9 cellular contexts compared by ENCODE assay signal in the genomic region with DNA sequence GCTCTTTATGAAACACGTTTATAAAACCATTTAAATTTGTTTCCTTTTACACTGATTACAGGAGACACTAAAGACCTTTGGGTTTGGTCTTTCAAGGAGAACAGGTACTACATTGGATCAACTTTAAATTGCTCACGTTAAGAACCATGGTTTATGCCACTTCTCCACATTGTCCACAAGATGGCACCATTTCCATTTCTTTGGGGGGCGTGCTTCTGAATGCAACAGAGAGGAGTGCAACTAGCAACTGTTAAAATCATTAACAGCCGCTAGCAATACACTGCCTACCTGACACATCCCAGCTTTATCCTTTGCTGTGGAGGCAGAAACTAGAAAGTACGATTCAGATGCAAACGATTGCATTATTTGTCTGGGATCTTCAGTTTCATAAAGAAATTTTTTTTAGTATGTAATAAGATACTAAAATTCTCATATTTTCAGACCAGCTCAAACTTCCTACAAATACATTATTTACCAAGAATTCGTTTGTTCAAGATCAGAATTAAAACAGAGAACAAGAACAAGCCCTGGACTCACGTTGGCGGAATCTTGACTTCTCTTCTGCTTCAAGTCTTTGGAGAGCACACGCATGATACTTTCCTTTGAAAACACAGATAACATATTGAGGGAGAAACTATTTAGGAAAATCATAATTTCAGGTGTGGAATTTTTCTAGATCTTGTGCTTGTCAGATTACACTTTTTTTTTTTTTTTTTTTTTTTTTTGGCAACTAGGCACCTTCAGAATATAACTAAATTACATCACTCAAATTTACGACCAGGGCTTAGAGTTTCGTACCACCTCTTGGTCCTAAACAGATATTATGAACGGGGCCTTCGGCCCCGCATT. TPM values are rescaled to one million over a fixed set of nuclear protein-coding genes. Genes with fewer than 3 reads are reported as not detected.
A peak's percentile ranks its signal among the peaks of the same experiment; 100 is the strongest.
DNase-seq lines count a peak whose midpoint lies in the region; ATAC-seq and TF ChIP-seq lines count a peak whose summit lies in the region.
"Had no signal": no experiment of that assay in that cellular context is flagged by ENCODE, and none has a peak within 500 bp of the region (broad histone marks: within the 10 kb centered on the region; RNA-seq: fewer than 3 reads in every experiment).

No MANE protein-coding gene starts in this region.

- H3K27me3 ChIP-seq in BJ (ENCODE audit: control insufficient read depth, insufficient read depth, low read length), result peaks cover 21% of the 10 kb centered on the region

- CTCF ChIA-PET in BJ (lab: Yijun Ruan, JAX), result interaction anchor here (0.6 to 3.8 kb wide), 14 partner anchors 9 to 269 kb away, joined by 3 to 17 read pairs (median 4); a partner anchor contains a TSS
- CTCF ChIA-PET in WTC11 (lab: Charles Lee), result interaction anchor here (0.5 to 3.8 kb wide), 15 partner anchors 13 to 1037 kb away, joined by 3 to 48 read pairs (median 4); a partner anchor contains a TSS

- TF ChIP-seq CTCF in BJ (IDR thresholded peaks at IDR 0.05; ENCODE audit: insufficient read depth, low read depth, low read length) (peak; percentile 77), WTC11 (IDR thresholded peaks at IDR 0.05) (peak; percentile 56), chondrocyte (IDR thresholded peaks at IDR 0.05) (peak; percentile 93)

- H3K27ac Mint-ChIP-seq in WTC11, result no peak overlapping the region
- H3K27ac Mint-ChIP-seq in chondrocyte (ENCODE audit: unreplicated experiment), result no peak overlapping the region

- no peak for DNase-seq in BJ (ENCODE audit: low read depth)
- peak; percentile 60 for DNase-seq in NCI-H2227 treated with DMSO at 0.1 percent for 48 hours (lab: John Stamatoyannopoulos, UW)
- DNase-seq in WTC11 (ENCODE audit: low spot score), result peak; percentile 26
- no peak for DNase-seq in chondrocyte (ENCODE audit: low spot score)
- DNase-seq in left kidney (ENCODE audit: low read depth, low spot score), result peak; percentile 94
- DNase-seq in stimulated activated CD4-positive, alpha-beta T cell treated with anti-CD3 and anti-CD28 coated beads, Interleukin-2, amount 100 ng/mL, for 48 hours, result peak; percentile 41 to 46

- no peaks in the 10 kb centered on the region for H3K36me3 Mint-ChIP-seq in WTC11
- no peaks in the 10 kb centered on the region for H3K36me3 Mint-ChIP-seq in chondrocyte (ENCODE audit: low read depth)

- H3K4me1 Mint-ChIP-seq in WTC11, result peaks cover 33% of the 10 kb centered on the region
- H3K4me1 Mint-ChIP-seq in chondrocyte (ENCODE audit: low read depth), result peaks cover 39% of the 10 kb centered on the region

- POLR2A ChIA-PET in BJ (lab: Charles Lee), result no interaction called here
- POLR2A ChIA-PET in WTC11 (lab: Charles Lee), result interaction anchor here (1.0 kb wide), 1 partner anchor 10 kb away, joined by 3 read pairs; no protein-coding TSS in a partner anchor

- no peaks in the 10 kb centered on the region for H3K9me3 Mint-ChIP-seq in WTC11
- H3K9me3 Mint-ChIP-seq in chondrocyte (ENCODE audit: low read depth), result no peaks in the 10 kb centered on the region

- peak overlapping the region; percentile 40 for H3K4me3 ChIP-seq in BJ (ENCODE audit: low read depth, low read length)

- H3K4me3 Mint-ChIP-seq in WTC11 (peak overlapping the region; percentile 74), chondrocyte (ENCODE audit: unreplicated experiment) (peak overlapping the region; percentile 83)

- H3K36me3 ChIP-seq in BJ (ENCODE audit: control insufficient read depth, insufficient read depth, low read length), result no peaks in the 10 kb centered on the region

- ATAC-seq in GM19035 (IDR thresholded peaks at IDR 0.05; ENCODE audit: unreplicated experiment) (peak; percentile 50), HG03354 (IDR thresholded peaks at IDR 0.05; ENCODE audit: poor library complexity, severe bottlenecking, unreplicated experiment) (peak; percentile 75), WTC11 (peak; percentile 9)

- H3K27me3 Mint-ChIP-seq in WTC11 (ENCODE audit: low read depth) (peaks cover 66% of the 10 kb centered on the region), chondrocyte (ENCODE audit: low read depth) (peaks cover 35% of the 10 kb centered on the region)

TF ChIP-seq in WTC11, 78 proteins besides CTCF, POLR2A, EP300 and RAD21:
- TF ChIP-seq, protein P1, sequence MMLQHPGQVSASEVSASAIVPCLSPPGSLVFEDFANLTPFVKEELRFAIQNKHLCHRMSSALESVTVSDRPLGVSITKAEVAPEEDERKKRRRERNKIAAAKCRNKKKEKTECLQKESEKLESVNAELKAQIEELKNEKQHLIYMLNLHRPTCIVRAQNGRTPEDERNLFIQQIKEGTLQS (CRISPR knock-in tag; conservative IDR thresholded peaks at IDR 0.05), result no peak
- TF ChIP-seq ZNF232 (CRISPR knock-in tag; IDR thresholded peaks at IDR 0.05), result 0 out of 2 replicates have a peak, but pooled peaks have one; percentile 31

RNA-seq across cellular contexts. Expression of a gene that starts 0.7 kb away (rescaled TPM):
- polyA plus RNA-seq in BJ (2011; rRNA removed), result not detected in 2 replicates
- not detected in 2 replicates for polyA minus RNA-seq in BJ (2011; rRNA and poly(A)+ RNA removed)
- total RNA-seq in WTC11 (2021), result not detected in 3 replicates
- total RNA-seq in chondrocyte, result not detected in 3 replicates

RNA-seq across cellular contexts. Expression of a gene that starts 12.3 kb away (rescaled TPM):
- 115 and 271 TPM in 2 replicates for polyA plus RNA-seq in BJ (2011; rRNA removed)
- 28.2 and 36.8 TPM in 2 replicates for polyA minus RNA-seq in BJ (2011; rRNA and poly(A)+ RNA removed)
- total RNA-seq in WTC11 (2021), result 30.6 to 39.2 TPM (median 33.7 TPM) in 3 replicates
- 196 to 212 TPM (median 198 TPM) in 3 replicates for total RNA-seq in chondrocyte
- total RNA-seq: activated CD8-positive, alpha-beta memory T cell treated with anti-CD3 and anti-CD28 coated beads for 36 hours had no signal

RNA-seq across cellular contexts. Expression of a gene that starts 54.8 kb away (rescaled TPM):
- 0.04 TPM in 1 of 2 replicates, not detected in the other for polyA plus RNA-seq in BJ (2011; rRNA removed)
- polyA minus RNA-seq in BJ (2011; rRNA and poly(A)+ RNA removed), result not detected in 2 replicates
- total RNA-seq in WTC11 (2021) (0.20 TPM in 1 of 3 replicates, not detected in the others), chondrocyte (0.15 TPM in 1 of 3 replicates, not detected in the others)

Comparison
In these comparisons a context has a peak if more than half of its experiments do, and no peak if none do; other contexts are left out.
1. DNase-seq: peak in NCI-H2227 treated with DMSO at 0.1 percent for 48 hours (single experiment), WTC11 (single experiment), left kidney (single experiment) and stimulated activated CD4-positive, alpha-beta T cell treated with anti-CD3 and anti-CD28 coated beads, Interleukin-2, amount 100 ng/mL, for 48 hours (2 of 2); none in BJ (single experiment) and chondrocyte (single experiment).
2. ATAC-seq: peak in every context shown above with its lines; median percentile 75 in HG03354; 50 in GM19035; 9 in WTC11.
3. Peak in every context shown above with its lines, with median percentiles within 50 percentile points of each other: CTCF ChIP-seq.